34 cellular contexts compared by ENCODE assay signal in the genomic region with DNA sequence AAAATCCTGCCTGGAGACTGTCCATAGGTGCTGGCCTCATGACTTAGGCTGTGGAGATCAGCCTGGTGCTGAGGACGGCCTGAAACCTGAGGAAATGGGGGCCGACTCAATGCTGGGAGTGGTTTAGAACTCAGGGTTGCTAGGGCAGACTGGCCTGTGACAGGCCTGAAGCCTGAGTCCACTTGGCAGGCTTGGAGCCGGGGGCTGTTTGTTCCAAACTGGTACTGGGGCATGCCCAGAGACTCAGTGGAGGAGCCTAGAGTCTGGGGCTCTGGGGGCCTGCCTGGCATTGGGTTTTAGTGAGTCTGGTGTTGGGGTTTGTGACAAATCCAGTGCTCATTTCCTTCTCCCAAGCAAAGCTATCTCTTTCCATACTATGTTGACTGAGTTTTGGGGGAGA.
"Had no signal": no experiment of that assay in that cellular context is flagged by ENCODE, and none has a peak within 500 bp of the region (broad histone marks: within the 10 kb centered on the region; RNA-seq: fewer than 3 reads in every experiment).

No MANE protein-coding gene starts in this region.

- H3K4me3 ChIP-seq: MG63 had no signal

- H3K9me3 ChIP-seq: MG63 had no signal

- H3K27me3 ChIP-seq: MG63 had no signal

- DNase-seq: Karpas-422, Kasumi-1, MG63, MM.1S, MV-4-11, NCI-H1048, NCI-H1092 treated with DMSO at 0.1 percent for 48 hours, NCI-H1105, NCI-H1105 treated with DMSO at 0.1 percent for 48 hours, NCI-H1417, NCI-H1417 treated with DMSO at 0.1 percent for 48 hours, NCI-H1436, NCI-H1436 treated with DMSO at 0.1 percent for 48 hours, NCI-H146, NCI-H1694, NCI-H1694 treated with DMSO at 0.1 percent for 48 hours, NCI-H187, NCI-H187 treated with DMSO at 0.1 percent for 48 hours, NCI-H1930, NCI-H2029, NCI-H2029 treated with DMSO at 0.1 percent for 48 hours, NCI-H2081, NCI-H2081 treated with DMSO at 0.1 percent for 48 hours, NCI-H2107, NCI-H2171, NCI-H2171 treated with DMSO at 0.1 percent for 48 hours, NCI-H2227 treated with DMSO at 0.1 percent for 48 hours, NCI-H226, NCI-H345, NCI-H446, NCI-H446 treated with DMSO at 0.1 percent for 48 hours, NCI-H510A, NCI-H510A treated with DMSO at 0.1 percent for 48 hours, NCI-H524 had no signal

- H3K36me3 ChIP-seq: MG63 had no signal
